In the genomic region with DNA sequence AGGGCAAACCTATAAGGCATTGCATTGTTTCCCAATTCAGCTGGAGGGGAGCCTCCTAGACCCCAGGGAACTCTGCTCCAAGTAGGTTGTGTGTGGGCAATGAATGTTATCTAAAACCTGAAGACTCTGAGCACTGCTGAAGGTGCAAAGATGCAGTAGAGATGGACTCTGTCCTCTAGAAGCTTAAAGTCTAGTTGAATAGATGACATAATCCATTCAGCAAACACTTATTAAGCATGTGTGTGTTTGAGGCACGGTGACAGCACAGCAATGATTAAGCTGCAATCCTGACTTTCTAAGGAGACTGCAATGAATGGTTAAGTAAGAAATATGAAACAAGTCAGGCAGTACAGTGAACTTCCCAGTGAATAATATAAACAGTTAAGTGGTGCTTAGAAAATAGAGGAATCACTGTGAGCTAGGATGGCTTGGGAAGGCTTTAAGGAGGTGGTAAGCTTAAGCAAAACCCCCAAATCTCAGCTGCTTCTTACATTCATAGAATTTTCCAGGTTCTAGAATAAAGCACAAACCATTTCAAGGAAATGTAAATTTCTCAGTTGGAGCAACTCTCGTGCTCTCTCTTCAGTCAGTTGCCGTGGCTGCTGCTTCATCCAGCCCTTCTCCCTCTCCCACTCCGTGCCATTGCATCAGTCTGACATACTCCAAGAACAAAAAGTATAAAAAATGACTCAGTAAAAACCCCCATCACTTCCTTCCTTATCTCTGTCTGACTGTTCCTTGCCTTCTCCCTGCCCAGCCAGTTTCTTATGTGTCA, we compare ENCODE assay signal across 8 cellular contexts. TPM values are rescaled to one million over a fixed set of nuclear protein-coding genes. Genes with fewer than 3 reads are reported as not detected.
DNase-seq lines count a peak whose midpoint lies in the region; ATAC-seq and TF ChIP-seq lines count a peak whose summit lies in the region.

No MANE protein-coding gene starts in this region.

- H3K9me3 ChIP-seq in upper lobe of right lung: no peaks in the 10 kb centered on the region

- peak overlapping the region; percentile 44 for H3K27ac ChIP-seq in upper lobe of right lung

- TF ChIP-seq CTCF in upper lobe of right lung (IDR thresholded peaks at IDR 0.05): no peak

- no peak overlapping the region for H3K4me3 Mint-ChIP-seq in activated T-helper 2 cell treated with anti-CD3 and anti-CD28 coated beads, Interferon-gamma antibody, Interleukin-2, Interleukin-4, amounts not matched to agents 10 μg/mL and 5 μg/mL and 100 μg/mL, durations not matched to agents 14 hours and 24 hours and 36 hours (ENCODE audit: low read depth)

- peaks cover 25% of the 10 kb centered on the region for H3K4me1 Mint-ChIP-seq in activated T-helper 2 cell treated with anti-CD3 and anti-CD28 coated beads, Interferon-gamma antibody, Interleukin-2, Interleukin-4, amounts not matched to agents 10 μg/mL and 5 μg/mL and 100 μg/mL, durations not matched to agents 14 hours and 24 hours and 36 hours (ENCODE audit: low read depth)

- DNase-seq in stimulated activated CD4-positive, alpha-beta T cell treated with anti-CD3 and anti-CD28 coated beads, Interleukin-15, amount 100 ng/mL, for 24 hours: peak; percentile 19
- DNase-seq in stimulated activated CD4-positive, alpha-beta T cell treated with anti-CD3 and anti-CD28 coated beads, Interleukin-2, amount 100 ng/mL, for 48 hours: no peak
- no peak for DNase-seq in activated T-helper 2 cell treated with anti-CD3 and anti-CD28 coated beads, Interferon-gamma antibody, Interleukin-2, Interleukin-4, amounts not matched to agents 10 μg/mL and 5 μg/mL and 100 μg/mL, durations not matched to agents 14 hours and 24 hours and 36 hours (ENCODE audit: low spot score)
- peak; percentile 85 for DNase-seq in hepatic stellate cell (ENCODE audit: low spot score)
- DNase-seq in upper lobe of right lung: no peak
- no peak for DNase-seq in effector CD8-positive, alpha-beta T cell (lab: John Stamatoyannopoulos, UW)

- peaks cover 36% of the 10 kb centered on the region for H3K36me3 ChIP-seq in upper lobe of right lung

- H3K9me3 Mint-ChIP-seq in activated T-helper 2 cell treated with anti-CD3 and anti-CD28 coated beads, Interferon-gamma antibody, Interleukin-2, Interleukin-4, amounts not matched to agents 10 μg/mL and 5 μg/mL and 100 μg/mL, durations not matched to agents 14 hours and 24 hours and 36 hours: no peaks in the 10 kb centered on the region

- intact Hi-C loops in activated T-helper 2 cell treated with anti-CD3 and anti-CD28 coated beads, Interferon-gamma antibody, Interleukin-2, Interleukin-4, amounts not matched to agents 10 μg/mL and 5 μg/mL and 100 μg/mL, durations not matched to agents 14 hours and 24 hours and 36 hours (cut with micrococcal nuclease): loop anchor here (5.0 kb wide), 1 partner anchor 133 kb away; no protein-coding TSS in a partner anchor
- intact Hi-C loops in upper lobe of right lung (cut with DNase I): no loop called here

- peaks cover 26% of the 10 kb centered on the region for H3K4me1 ChIP-seq in upper lobe of right lung

- no peak overlapping the region for H3K4me3 ChIP-seq in upper lobe of right lung

- H3K27me3 Mint-ChIP-seq in activated T-helper 2 cell treated with anti-CD3 and anti-CD28 coated beads, Interferon-gamma antibody, Interleukin-2, Interleukin-4, amounts not matched to agents 10 μg/mL and 5 μg/mL and 100 μg/mL, durations not matched to agents 14 hours and 24 hours and 36 hours (ENCODE audit: low read depth): no peaks in the 10 kb centered on the region

- H3K27ac Mint-ChIP-seq in activated T-helper 2 cell treated with anti-CD3 and anti-CD28 coated beads, Interferon-gamma antibody, Interleukin-2, Interleukin-4, amounts not matched to agents 10 μg/mL and 5 μg/mL and 100 μg/mL, durations not matched to agents 14 hours and 24 hours and 36 hours: peak overlapping the region; percentile 25

- no peak for TF ChIP-seq POLR2A in GM18505 (IDR thresholded peaks at IDR 0.05; ENCODE audit: borderline replicate concordance, extremely low read depth, insufficient read depth, insufficient read length)

- H3K36me3 Mint-ChIP-seq in activated T-helper 2 cell treated with anti-CD3 and anti-CD28 coated beads, Interferon-gamma antibody, Interleukin-2, Interleukin-4, amounts not matched to agents 10 μg/mL and 5 μg/mL and 100 μg/mL, durations not matched to agents 14 hours and 24 hours and 36 hours (ENCODE audit: low read depth): peaks cover 52% of the 10 kb centered on the region

- H3K27me3 ChIP-seq in upper lobe of right lung: no peaks in the 10 kb centered on the region

- peak; percentile 76 for ATAC-seq in upper lobe of right lung
- no peak for ATAC-seq in GM18858 (IDR thresholded peaks at IDR 0.05; ENCODE audit: unreplicated experiment)
- ATAC-seq in GM18505 (IDR thresholded peaks at IDR 0.05; ENCODE audit: unreplicated experiment): no peak

RNA-seq across cellular contexts. Expression of gene MXD1, which starts 19.1 kb away (rescaled TPM):
- 10.0 and 12.1 TPM in 2 replicates for total RNA-seq in activated T-helper 2 cell treated with anti-CD3 and anti-CD28 coated beads, Interferon-gamma antibody, Interleukin-2, Interleukin-4, amounts not matched to agents 10 μg/mL and 5 μg/mL and 100 μg/mL, durations not matched to agents 14 hours and 24 hours and 36 hours
- total RNA-seq in upper lobe of right lung: 21.3 TPM

RNA-seq across cellular contexts. Expression of gene ASPRV1, which starts 27.4 kb away (rescaled TPM):
- total RNA-seq in activated T-helper 2 cell treated with anti-CD3 and anti-CD28 coated beads, Interferon-gamma antibody, Interleukin-2, Interleukin-4, amounts not matched to agents 10 μg/mL and 5 μg/mL and 100 μg/mL, durations not matched to agents 14 hours and 24 hours and 36 hours: 1.0 and 1.1 TPM in 2 replicates
- total RNA-seq in upper lobe of right lung: 2.1 TPM

RNA-seq across cellular contexts. Expression of gene SNRNP27, which starts 40.3 kb away (rescaled TPM):
- 60.4 and 62.6 TPM in 2 replicates for total RNA-seq in activated T-helper 2 cell treated with anti-CD3 and anti-CD28 coated beads, Interferon-gamma antibody, Interleukin-2, Interleukin-4, amounts not matched to agents 10 μg/mL and 5 μg/mL and 100 μg/mL, durations not matched to agents 14 hours and 24 hours and 36 hours
- total RNA-seq in upper lobe of right lung: 41.0 TPM

Comparison
In these comparisons a context has a peak if more than half of its experiments do, and no peak if none do; other contexts are left out.
1. DNase-seq: peak in stimulated activated CD4-positive, alpha-beta T cell treated with anti-CD3 and anti-CD28 coated beads, Interleukin-15, amount 100 ng/mL, for 24 hours (single experiment) and hepatic stellate cell (single experiment); none in stimulated activated CD4-positive, alpha-beta T cell treated with anti-CD3 and anti-CD28 coated beads, Interleukin-2, amount 100 ng/mL, for 48 hours (0 of 2), activated T-helper 2 cell treated with anti-CD3 and anti-CD28 coated beads, Interferon-gamma antibody, Interleukin-2, Interleukin-4, amounts not matched to agents 10 μg/mL and 5 μg/mL and 100 μg/mL, durations not matched to agents 14 hours and 24 hours and 36 hours (single experiment), upper lobe of right lung (single experiment) and effector CD8-positive, alpha-beta T cell (single experiment).